ENCODE assay signal across 8 cellular contexts in the genomic region with DNA sequence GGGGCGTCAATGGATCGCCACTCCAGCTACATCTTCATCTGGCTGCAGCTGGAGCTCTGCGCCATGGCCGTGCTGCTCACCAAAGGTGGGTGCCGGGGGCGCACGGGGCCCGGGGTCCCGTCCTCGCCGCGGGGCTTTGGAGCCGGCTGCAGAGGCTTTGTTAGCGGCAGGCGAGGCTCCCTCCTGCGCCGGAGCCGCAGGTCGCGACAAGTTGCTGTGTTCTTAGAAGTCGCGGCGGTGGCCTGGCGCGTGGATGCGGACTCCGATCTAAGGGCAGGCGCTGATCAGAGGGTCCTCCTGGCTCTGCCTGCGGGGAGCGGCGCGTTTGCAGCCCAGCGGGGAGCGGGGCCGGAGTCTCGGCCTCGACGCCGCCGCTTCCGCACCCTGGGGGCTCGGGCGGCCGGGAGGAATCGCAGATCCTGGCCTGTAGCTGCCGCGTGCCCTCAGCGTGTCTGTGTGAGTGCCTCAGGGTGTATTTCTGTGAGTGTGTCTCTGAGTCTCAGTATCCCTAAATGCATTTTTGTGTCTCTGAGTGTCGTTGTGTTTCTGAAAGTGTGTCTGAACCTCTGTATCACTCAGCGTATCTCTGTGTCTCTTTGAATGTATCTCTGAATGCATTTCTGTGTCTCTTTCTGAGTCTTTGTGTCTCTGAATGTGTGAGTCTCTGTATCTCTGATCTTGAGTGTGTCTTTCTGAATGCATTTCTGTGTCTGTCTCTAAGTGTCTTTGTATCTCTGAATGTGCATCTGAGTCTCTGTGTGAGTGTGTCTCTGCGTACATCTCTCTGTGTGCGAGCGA. TPM values are rescaled to one million over a fixed set of nuclear protein-coding genes. Genes with fewer than 3 reads are reported as not detected.
DNase-seq lines count a peak whose midpoint lies in the region; ATAC-seq and TF ChIP-seq lines count a peak whose summit lies in the region.

No MANE protein-coding gene starts in this region.

- DNase-seq in M059J (ENCODE audit: low read depth) (peak; percentile 17), globus pallidus (ENCODE audit: low spot score) (peak; percentile 48), NCI-H446 (lab: John Stamatoyannopoulos, UW) (no peak), NCI-H2227 (lab: John Stamatoyannopoulos, UW; ENCODE audit: unreplicated experiment) (no peak), G401 (ENCODE audit: low spot score) (no peak)
- peak; percentile 1 for DNase-seq in activated effector memory CD4-positive, alpha-beta T cell treated with Interleukin-2 at 50 U/mL for 16 hours

- no peaks in the 10 kb centered on the region for H3K9me3 ChIP-seq in neutrophil

- peak overlapping the region; percentile 33 for H3K27ac ChIP-seq in neutrophil

- H3K4me1 ChIP-seq in neutrophil (ENCODE audit: control insufficient read depth in 1 of 2, insufficient read depth in 1 of 2, low read depth in 1 of 2, low read length in 1 of 2) = peaks cover 39 to 44% of the 10 kb centered on the region in 2 experiments

- peaks cover 7% of the 10 kb centered on the region for H3K36me3 ChIP-seq in neutrophil

- H3K4me3 ChIP-seq in neutrophil (ENCODE audit: low read depth in 1 of 2, low read length in 1 of 2) = peak overlapping the region; percentile 69 to 76

- peaks cover 67% of the 10 kb centered on the region for H3K27me3 ChIP-seq in neutrophil

- ATAC-seq in GM18907 (IDR thresholded peaks at IDR 0.05; ENCODE audit: unreplicated experiment) = peak; percentile 13

- no peak for TF ChIP-seq CTCF in neutrophil (IDR thresholded peaks at IDR 0.05)

- in situ Hi-C loops in G401 (cut with HindIII; ENCODE audit: low sequenced_read_pairs) = loop anchor here (25.0 kb wide), 1 partner anchor 459 kb away; no protein-coding TSS in a partner anchor

RNA-seq across cellular contexts. Expression of gene BAMBI, which starts 0.8 kb away (rescaled TPM):
- 23.1 and 23.7 TPM in 2 replicates for total RNA-seq in M059J (2014; rRNA removed; shearing (Covaris generic))
- total RNA-seq in G401 (2014; rRNA removed; shearing (Covaris generic)) = 230 and 279 TPM in 2 replicates

Comparison
In these comparisons a context has a peak if more than half of its experiments do, and no peak if none do; other contexts are left out.
1. DNase-seq: peak in M059J (single experiment), activated effector memory CD4-positive, alpha-beta T cell treated with Interleukin-2 at 50 U/mL for 16 hours (single experiment) and globus pallidus (single experiment); none in NCI-H446 (0 of 2), NCI-H2227 (single experiment) and G401 (single experiment).